Comparison of ENCODE assay signal across 8 cellular contexts in the genomic region with DNA sequence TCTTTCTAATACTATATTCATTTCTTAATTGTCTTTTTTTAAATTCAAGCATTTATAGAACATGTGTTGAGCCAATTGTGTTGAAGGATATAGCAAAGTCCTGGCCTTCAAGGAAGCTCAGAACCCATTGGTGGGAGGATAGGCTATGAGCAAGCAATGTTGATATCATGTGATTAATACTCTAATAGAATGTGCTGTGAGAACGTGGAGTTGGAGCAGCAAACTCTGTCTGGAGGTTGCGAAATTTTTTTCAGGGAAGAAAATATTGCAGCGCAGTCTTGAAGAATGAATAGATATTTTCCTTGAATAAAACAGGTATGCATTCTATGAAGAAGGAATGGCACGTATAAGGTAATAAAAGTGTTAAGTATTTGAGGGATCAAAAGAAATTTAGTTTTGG.
"Had no signal": no experiment of that assay in that cellular context is flagged by ENCODE, and none has a peak within 500 bp of the region (broad histone marks: within the 10 kb centered on the region; RNA-seq: fewer than 3 reads in every experiment).

No MANE protein-coding gene starts in this region.

- ATAC-seq: HCT116, K562 had no signal

- H3K4me3 ChIP-seq: GM23248, HAP-1, K562 had no signal

- H3K9me3 ChIP-seq: HAP-1 had no signal

- DNase-seq: GM23248, GOT3, H7, HFFc6, KG1 had no signal

- H2AFZ ChIP-seq: GM23248 had no signal

- H3K36me3 ChIP-seq: HAP-1 had no signal

- H3K9ac ChIP-seq: GM23248 had no signal
